In the genomic region with DNA sequence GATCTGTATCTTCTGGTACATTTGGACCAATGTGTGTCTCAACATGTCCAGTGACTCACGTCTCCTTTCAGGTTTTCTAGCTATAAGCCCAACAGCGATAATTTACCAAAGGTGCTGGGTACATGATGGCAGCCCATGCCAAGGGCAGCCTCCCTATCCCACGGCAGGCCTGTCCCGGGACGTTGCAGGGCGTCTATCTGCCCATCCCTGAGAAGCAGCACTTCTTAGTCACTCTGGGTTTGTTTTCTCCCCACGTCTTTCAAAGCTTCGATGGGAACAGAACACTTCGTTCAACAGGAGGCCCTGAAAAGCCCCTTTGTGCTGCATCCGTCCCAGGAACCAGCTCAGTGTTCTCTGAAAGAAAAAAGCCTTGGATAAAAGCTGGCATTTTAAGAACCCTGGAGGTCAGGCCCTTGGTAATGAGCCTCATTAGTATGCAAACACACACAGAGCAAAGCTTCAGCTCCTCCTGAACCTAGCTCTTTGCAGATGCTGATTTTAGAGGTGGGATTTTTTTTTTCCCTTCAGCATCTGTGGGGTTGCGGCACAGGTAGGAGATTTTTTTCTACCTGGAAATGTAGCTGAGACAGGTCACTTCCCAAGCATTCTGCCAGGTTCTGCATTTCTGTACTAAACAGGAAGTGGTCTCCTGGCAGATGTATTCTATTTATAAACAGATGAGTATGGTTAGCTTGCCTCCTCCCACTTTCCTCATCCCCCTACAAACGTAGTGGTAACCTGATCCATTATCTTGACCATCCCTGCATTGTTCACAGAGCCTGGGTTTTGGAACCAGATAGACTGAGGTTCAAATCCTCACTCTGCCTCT, we compare ENCODE assay signal across 8 cellular contexts. TPM values are rescaled to one million over a fixed set of nuclear protein-coding genes. Genes with fewer than 3 reads are reported as not detected.
A peak's percentile ranks its signal among the peaks of the same experiment; 100 is the strongest.
DNase-seq lines count a peak whose midpoint lies in the region; ATAC-seq and TF ChIP-seq lines count a peak whose summit lies in the region.

No MANE protein-coding gene starts in this region.

- WGBS in heart left ventricle, 4 donors, result 35 to 41% (median 39%) methylated on average over 12 of the region's 12 CpGs

- H3K4me3 ChIP-seq in heart left ventricle, result no peak overlapping the region

- ATAC-seq in GM21786 (IDR thresholded peaks at IDR 0.05; ENCODE audit: unreplicated experiment) (no peak), heart left ventricle (no peak)

- peak overlapping the region; percentile 68 for H3K27ac ChIP-seq in epithelial cell of prostate
- H3K27ac ChIP-seq in heart left ventricle, result peak overlapping the region in 1 of 12 donors; percentile 47

- no peaks in the 10 kb centered on the region for H3K36me3 ChIP-seq in heart left ventricle

- intact Hi-C loops in heart left ventricle (cut with DNase I), result no loop called here

- H3K9me3 ChIP-seq in heart left ventricle, result no peaks in the 10 kb centered on the region

- peaks cover 2 to 10% (median 7%) of the 10 kb centered on the region in 12 donors for H3K4me1 ChIP-seq in heart left ventricle

- TF ChIP-seq CTCF in heart left ventricle (IDR thresholded peaks at IDR 0.05), result no peak

- DNase-seq in GM03348 (ENCODE audit: low spot score), result peak; percentile 30
- peak; percentile 9 for DNase-seq in NCI-H2196 (lab: John Stamatoyannopoulos, UW; ENCODE audit: unreplicated experiment)
- peak; percentile 43 for DNase-seq in epithelial cell of prostate (ENCODE audit: low read depth, low spot score)
- DNase-seq in occipital lobe (lab: John Stamatoyannopoulos, UW), result peak; percentile 73
- no peak for DNase-seq in NCI-H1092 (lab: John Stamatoyannopoulos, UW)
- no peak for DNase-seq in GM19240 (ENCODE audit: insufficient read length, low spot score)
- DNase-seq in heart left ventricle, result no peak

- no peaks in the 10 kb centered on the region for H3K27me3 ChIP-seq in heart left ventricle

- TF ChIP-seq POLR2A in heart left ventricle (IDR thresholded peaks at IDR 0.05), result no peak

RNA-seq across cellular contexts. Expression of gene MT4, which starts 17.5 kb away (rescaled TPM):
- total RNA-seq in occipital lobe, result not detected
- not detected for total RNA-seq in heart left ventricle
- polyA plus RNA-seq in heart left ventricle, result not detected

RNA-seq across cellular contexts. Expression of gene BBS2, which starts 27.5 kb away (rescaled TPM):
- total RNA-seq in occipital lobe, result 124 TPM
- 10 to 100 TPM; 31.2 to 76.2 (median 49.4) TPM for total RNA-seq in heart left ventricle
- polyA plus RNA-seq in heart left ventricle, result 10 to 100 TPM; 12.2 to 24.6 TPM

RNA-seq across cellular contexts. Expression of gene MT3, which starts 42.0 kb away (rescaled TPM):
- total RNA-seq in occipital lobe (8.6 TPM), heart left ventricle (1 to 10 TPM in 8 of 9 donors, not detected in 1; 1.3 to 6.9 (median 3.7) TPM)
- polyA plus RNA-seq in heart left ventricle, result 10 to 100 TPM in 1 of 2 donors, 1 to 10 TPM in 1; 2.3 to 20.0 TPM

Comparison
In these comparisons a context has a peak if more than half of its experiments do, and no peak if none do; other contexts are left out.
1. DNase-seq: peak in GM03348 (single experiment), NCI-H2196 (single experiment), epithelial cell of prostate (single experiment) and occipital lobe (single experiment); none in NCI-H1092 (single experiment), GM19240 (single experiment) and heart left ventricle (0 of 5).